In the genomic region with DNA sequence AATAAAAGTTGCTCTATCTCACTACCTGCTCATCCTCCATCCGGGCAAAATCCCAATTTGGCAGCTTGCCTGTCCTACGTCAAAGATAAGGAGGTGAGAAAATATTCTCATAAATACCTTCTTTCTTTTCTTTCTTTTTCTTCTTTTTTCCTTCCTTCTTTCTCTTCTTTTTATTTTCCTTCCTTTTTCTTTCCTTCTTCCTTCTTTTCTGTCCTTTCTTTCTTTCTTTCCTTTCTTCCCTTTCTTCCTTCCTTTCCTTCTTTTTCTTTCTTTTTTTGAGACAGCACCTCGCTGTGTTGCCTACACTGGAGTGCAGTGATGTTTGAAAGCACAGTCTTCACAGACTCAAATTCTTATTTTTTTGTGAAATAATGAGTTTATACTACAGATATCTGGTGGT, we compare ENCODE assay signal across 18 cellular contexts. TPM values are rescaled to one million over a fixed set of nuclear protein-coding genes. Genes with fewer than 3 reads are reported as not detected.
A peak's percentile ranks its signal among the peaks of the same experiment; 100 is the strongest.
DNase-seq lines count a peak whose midpoint lies in the region; ATAC-seq and TF ChIP-seq lines count a peak whose summit lies in the region.
"Had no signal": no experiment of that assay in that cellular context is flagged by ENCODE, and none has a peak within 500 bp of the region (broad histone marks: within the 10 kb centered on the region; RNA-seq: fewer than 3 reads in every experiment).

No MANE protein-coding gene starts in this region.

- intact Hi-C loops in adrenal gland (cut with DNase I), result no loop called here

- DNase-seq in NCI-H2196 (lab: John Stamatoyannopoulos, UW; ENCODE audit: unreplicated experiment), result peak; percentile 17
- DNase-seq in NCI-H2196 treated with DMSO at 0.1 percent for 48 hours (lab: John Stamatoyannopoulos, UW; ENCODE audit: unreplicated experiment), result no peak
- peak; percentile 45 for DNase-seq in NCI-H69 (lab: John Stamatoyannopoulos, UW)
- DNase-seq in adrenal gland, result peak in 5 of 7 donors; percentile 14 to 58 (median 32)
- DNase-seq in NCI-H510A treated with DMSO at 0.1 percent for 48 hours (lab: John Stamatoyannopoulos, UW), result no peak
- DNase-seq in DMS53 (lab: John Stamatoyannopoulos, UW), result no peak
- DNase-seq: CD4-positive, alpha-beta T cell; CD8-positive, alpha-beta memory T cell; DMS 273 treated with DMSO at 0.1 percent for 48 hours; GF-D8; GOT3; HFFc6 had no signal

- ATAC-seq in GM19452 (IDR thresholded peaks at IDR 0.05; ENCODE audit: unreplicated experiment), result no peak

- H3K36me3 ChIP-seq in HEK293 (ENCODE audit: control insufficient read depth in 2 of 2, insufficient read depth in 1 of 2, low read length in 2 of 2) (no peaks in the 10 kb centered on the region), adrenal gland (replicated peaks in 1 of 2) (no peaks in the 10 kb centered on the region)
- H3K36me3 ChIP-seq: BE2C; BLaER1 treated with 17β-estradiol and CSF1 and Interleukin-3, amounts not matched to agents 10 nM and 100 nM; HAP-1 had no signal

- H3K27me3 ChIP-seq in adrenal gland, result peaks cover 7% of the 10 kb centered on the region
- H3K27me3 ChIP-seq: BE2C; BLaER1 treated with 17β-estradiol and CSF1 and Interleukin-3, amounts not matched to agents 10 nM and 100 nM had no signal

- WGBS in adrenal gland, 4 donors, result 35 to 47% (median 45%) methylated on average over 3 of the region's 3 CpGs

- TF ChIP-seq CTCF in HEK293 (tag by site-specific recombination; IDR thresholded peaks at IDR 0.05), result no peak
- no peak for TF ChIP-seq CTCF in adrenal gland (IDR thresholded peaks at IDR 0.05)

- no peak for TF ChIP-seq POLR2A in adrenal gland (IDR thresholded peaks at IDR 0.05)

- H3K9me3 ChIP-seq in HEK293 (ENCODE audit: control insufficient read depth, insufficient read depth, low read depth, low read length) (no peaks in the 10 kb centered on the region), adrenal gland (replicated peaks in 1 of 3) (no peaks in the 10 kb centered on the region)
- H3K9me3 ChIP-seq: BE2C; BLaER1 treated with 17β-estradiol and CSF1 and Interleukin-3, amounts not matched to agents 10 nM and 100 nM; HAP-1 had no signal

- CTCF ChIA-PET in HEK293 (lab: Yijun Ruan, JAX), result interaction anchor here (0.7 to 3.6 kb wide), 10 partner anchors 9 to 517 kb away, joined by 3 to 20 read pairs (median 6); no protein-coding TSS in a partner anchor

- H3K4me1 ChIP-seq in HEK293 (ENCODE audit: control insufficient read depth, insufficient read depth, low read length), result peaks cover 9% of the 10 kb centered on the region; the same call in 1 of the 2 replicates
- H3K4me1 ChIP-seq in adrenal gland (replicated peaks in 1 of 2), result no peaks in the 10 kb centered on the region
- H3K4me1 ChIP-seq: BE2C; BLaER1 treated with 17β-estradiol and CSF1 and Interleukin-3, amounts not matched to agents 10 nM and 100 nM had no signal

- H3K27ac ChIP-seq in HEK293 (ENCODE audit: extremely low read depth, low read depth, low read length) (no peak overlapping the region), adrenal gland (no peak overlapping the region)
- H3K27ac ChIP-seq: 22Rv1; BLaER1 treated with 17β-estradiol and CSF1 and Interleukin-3, amounts not matched to agents 10 nM and 100 nM had no signal

- H3K4me3 ChIP-seq in HEK293 (ENCODE audit: low read depth, low read length) (no peak overlapping the region), adrenal gland (no peak overlapping the region)
- H3K4me3 ChIP-seq: BLaER1 treated with 17β-estradiol and CSF1 and Interleukin-3, amounts not matched to agents 10 nM and 100 nM; HAP-1 had no signal

- POLR2A ChIA-PET in HEK293 (lab: Yijun Ruan, JAX), result no interaction called here

TF ChIP-seq in HEK293, 187 proteins besides CTCF, POLR2A, EP300 and RAD21:
- TF ChIP-seq ZNF366 (tag by site-specific recombination; conservative IDR thresholded peaks at IDR 0.05) (peak; percentile 78), PRDM1 (tag by site-specific recombination; IDR thresholded peaks at IDR 0.05) (0 out of 2 replicates have a peak, but pooled peaks have one; percentile 20), ZNF664 (tag by site-specific recombination; IDR thresholded peaks at IDR 0.05) (peak; percentile 5; the same call in 1 of the 2 replicates), SETDB1 (IDR thresholded peaks at IDR 0.05; ENCODE audit: insufficient read length, low read length) (no peak), MEIS1 (CRISPR knock-in tag; IDR thresholded peaks at IDR 0.05; ENCODE audit: borderline replicate concordance) (0 out of 2 replicates have a peak, but pooled peaks have one; percentile 2)

RNA-seq across cellular contexts. Expression of a gene that starts 38.6 kb away (rescaled TPM):
- total RNA-seq in adrenal gland, result 10 to 100 TPM in 1 of 8 donors, 1 to 10 TPM in 7; 5.1 to 13.3 (median 9.4) TPM
- polyA plus RNA-seq in adrenal gland, result 10 to 100 TPM in 2 of 3 donors, 1 to 10 TPM in 1; 9.3 to 12.8 (median 10.2) TPM

Comparison
In these comparisons a context has a peak if more than half of its experiments do, and no peak if none do; other contexts are left out.
1. DNase-seq: peak in NCI-H2196 (single experiment), NCI-H69 (single experiment) and adrenal gland (5 of 7); none in NCI-H2196 treated with DMSO at 0.1 percent for 48 hours (single experiment), NCI-H510A treated with DMSO at 0.1 percent for 48 hours (single experiment) and DMS53 (single experiment).